1 cellular context compared by ENCODE assay signal in the genomic region with DNA sequence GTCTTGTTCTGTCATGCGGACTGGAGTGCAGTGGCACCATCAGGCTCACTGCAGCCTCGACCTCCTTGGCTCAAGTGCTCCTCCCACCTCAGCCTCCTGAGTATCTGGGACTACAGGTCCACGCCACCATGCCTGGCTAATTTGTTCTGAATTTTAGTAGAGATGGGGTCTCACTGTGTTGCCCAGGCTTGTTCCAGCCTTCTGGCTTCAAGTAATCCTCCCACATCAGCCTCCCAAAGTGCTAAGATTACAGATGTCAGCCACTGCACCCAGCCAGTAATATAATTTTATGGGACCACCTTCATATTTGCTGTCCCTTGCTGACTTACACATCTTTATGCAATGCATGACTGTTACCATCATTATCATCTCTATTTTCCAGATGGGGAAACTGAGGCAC.
TF ChIP-seq lines count a peak whose summit lies in the region.

No MANE protein-coding gene starts in this region.

TF ChIP-seq in K562, 482 proteins besides CTCF, POLR2A, EP300 and RAD21:
- TF ChIP-seq PML (IDR thresholded peaks at IDR 0.05; ENCODE audit: low read length) = no peak
- no peak for TF ChIP-seq YY1 (IDR thresholded peaks at IDR 0.05; ENCODE audit: borderline replicate concordance in 1 of 3, control insufficient read depth in 1 of 3, extremely low read depth in 1 of 3, insufficient read depth in 3 of 3, insufficient read length in 1 of 3, insufficient replicate concordance in 2 of 3, low read depth in 1 of 3, low read length in 2 of 3)
- no peak for TF ChIP-seq ZNF609 (CRISPR knock-in tag; IDR thresholded peaks at IDR 0.05; ENCODE audit: borderline replicate concordance)
- TF ChIP-seq FOXA3 (CRISPR knock-in tag; conservative IDR thresholded peaks at IDR 0.05 in 1 of 2, IDR thresholded peaks at IDR 0.05 in 1 of 2) = no peak
- TF ChIP-seq SLC30A9 (CRISPR knock-in tag; IDR thresholded peaks at IDR 0.05) = no peak
- no peak for TF ChIP-seq FOXP1 (CRISPR knock-in tag; IDR thresholded peaks at IDR 0.05)
- no peak for TF ChIP-seq ZNF695 (CRISPR knock-in tag; IDR thresholded peaks at IDR 0.05)
- TF ChIP-seq ZNF121 (CRISPR knock-in tag; conservative IDR thresholded peaks at IDR 0.05) = peak; percentile 96
- TF ChIP-seq FOS (IDR thresholded peaks at IDR 0.05; ENCODE audit: extremely low read depth, insufficient read length) = no peak
- no peak for TF ChIP-seq POLR2G (IDR thresholded peaks at IDR 0.05; ENCODE audit: low read depth, low read length)
- no peak for TF ChIP-seq CC2D1A (IDR thresholded peaks at IDR 0.05)
- peak; percentile 89; the same call in 1 of the 2 replicates for TF ChIP-seq BCOR (IDR thresholded peaks at IDR 0.05)
- no peak for TF ChIP-seq BACH1 (tag; IDR thresholded peaks at IDR 0.05)
- no peak for TF ChIP-seq HMBOX1 (IDR thresholded peaks at IDR 0.05)
- no peak for TF ChIP-seq ZC3H4 (CRISPR knock-in tag; IDR thresholded peaks at IDR 0.05; ENCODE audit: borderline replicate concordance)
- TF ChIP-seq MED1 (CRISPR knock-in tag; IDR thresholded peaks at IDR 0.05; ENCODE audit: borderline replicate concordance) = no peak
- no peak for TF ChIP-seq ZNF507 (tag; conservative IDR thresholded peaks at IDR 0.05)
- no peak for TF ChIP-seq PHTF2 (CRISPR knock-in tag; IDR thresholded peaks at IDR 0.05)
- peak; percentile 62 for TF ChIP-seq RBM25 (IDR thresholded peaks at IDR 0.05; ENCODE audit: low read depth, low read length, severe bottlenecking)
- no peak for TF ChIP-seq DLX4 (CRISPR knock-in tag; IDR thresholded peaks at IDR 0.05)
- TF ChIP-seq, protein P1, sequence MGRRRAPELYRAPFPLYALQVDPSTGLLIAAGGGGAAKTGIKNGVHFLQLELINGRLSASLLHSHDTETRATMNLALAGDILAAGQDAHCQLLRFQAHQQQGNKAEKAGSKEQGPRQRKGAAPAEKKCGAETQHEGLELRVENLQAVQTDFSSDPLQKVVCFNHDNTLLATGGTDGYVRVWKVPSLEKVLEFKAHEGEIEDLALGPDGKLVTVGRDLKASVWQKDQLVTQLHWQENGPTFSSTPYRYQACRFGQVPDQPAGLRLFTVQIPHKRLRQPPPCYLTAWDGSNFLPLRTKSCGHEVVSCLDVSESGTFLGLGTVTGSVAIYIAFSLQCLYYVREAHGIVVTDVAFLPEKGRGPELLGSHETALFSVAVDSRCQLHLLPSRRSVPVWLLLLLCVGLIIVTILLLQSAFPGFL (CRISPR knock-in tag; IDR thresholded peaks at IDR 0.05) = no peak
- TF ChIP-seq NFYB (IDR thresholded peaks at IDR 0.05; ENCODE audit: extremely low read depth, insufficient read length) = no peak
- no peak for TF ChIP-seq CHCHD3 (CRISPR knock-in tag; IDR thresholded peaks at IDR 0.05)
